In genomic region chr14:25250516-25250915, GRCh38 we compare ENCODE assay signal across 26 cellular contexts.
"Had no signal": no experiment of that assay in that cellular context is flagged by ENCODE, and none has a peak within 500 bp of the region (broad histone marks: within the 10 kb centered on the region; RNA-seq: fewer than 3 reads in every experiment).

No MANE protein-coding gene starts in this region.

- H3K4me3 Mint-ChIP-seq: dendritic cell treated with granulocyte-macrophage colony-stimulating factor and Interleukin-4, amounts not matched to agents 40 ng/mL and 50 ng/mL, for 4 days; endodermal cell; naive thymus-derived CD8-positive, alpha-beta T cell; nephron progenitor cell; stimulated activated memory B cell treated with anti-CD40 and anti-IgM and Interleukin-4, amounts not matched to agents 10 μg/mL and 1 μg/mL and 100 μg/mL, for 72 hours; stimulated activated naive CD8-positive, alpha-beta T cell treated with anti-CD3 and anti-CD28 coated beads, Interleukin-15, Interleukin-2, amounts not matched to agents 100 ng/mL and 50 ng/mL, for 24 hours had no signal

- H3K4me3 ChIP-seq: colonic mucosa, gastrocnemius medialis, lower lobe of right lung, ovary, psoas muscle, skin epidermis, spleen, thyroid gland, vagina had no signal

- H3K4me1 ChIP-seq: colonic mucosa, gastrocnemius medialis, lower lobe of right lung, psoas muscle, spleen, thyroid gland, vagina had no signal

- H3K27me3 Mint-ChIP-seq: dendritic cell treated with granulocyte-macrophage colony-stimulating factor and Interleukin-4, amounts not matched to agents 40 ng/mL and 50 ng/mL, for 4 days; stimulated activated memory B cell treated with anti-CD40 and anti-IgM and Interleukin-4, amounts not matched to agents 10 μg/mL and 1 μg/mL and 100 μg/mL, for 72 hours had no signal

- H3K27ac ChIP-seq: colonic mucosa, epithelial cell of prostate, gastrocnemius medialis, lower lobe of right lung, ovary, psoas muscle, skin epidermis, spleen, thyroid gland, vagina had no signal

- H3K9me3 Mint-ChIP-seq: dendritic cell treated with granulocyte-macrophage colony-stimulating factor and Interleukin-4, amounts not matched to agents 40 ng/mL and 50 ng/mL, for 4 days had no signal

- H3K27ac Mint-ChIP-seq: dendritic cell treated with granulocyte-macrophage colony-stimulating factor and Interleukin-4, amounts not matched to agents 40 ng/mL and 50 ng/mL, for 4 days; endodermal cell; naive thymus-derived CD8-positive, alpha-beta T cell; nephron progenitor cell; stimulated activated memory B cell treated with anti-CD40 and anti-IgM and Interleukin-4, amounts not matched to agents 10 μg/mL and 1 μg/mL and 100 μg/mL, for 72 hours; stimulated activated naive CD8-positive, alpha-beta T cell treated with anti-CD3 and anti-CD28 coated beads, Interleukin-15, Interleukin-2, amounts not matched to agents 100 ng/mL and 50 ng/mL, for 24 hours had no signal

- H3K9me3 ChIP-seq: colonic mucosa, gastrocnemius medialis, lower lobe of right lung, ovary, psoas muscle, spleen, thyroid gland, vagina had no signal

- DNase-seq: colonic mucosa; effector CD8-positive, alpha-beta T cell; endodermal cell; foreskin fibroblast; gastrocnemius medialis; head of caudate nucleus; hippocampal formation; left ventricle myocardium superior; lower lobe of right lung; naive thymus-derived CD8-positive, alpha-beta T cell; nephron progenitor cell; occipital lobe; ovary; posterior cingulate gyrus; psoas muscle; right cardiac atrium; spleen; stimulated activated CD4-positive, alpha-beta T cell treated with anti-CD3 and anti-CD28 coated beads, Interleukin-4, amount 100 ng/mL, for 4 hours; thyroid gland; trophoblast cell had no signal

- H3K36me3 Mint-ChIP-seq: naive thymus-derived CD8-positive, alpha-beta T cell; stimulated activated memory B cell treated with anti-CD40 and anti-IgM and Interleukin-4, amounts not matched to agents 10 μg/mL and 1 μg/mL and 100 μg/mL, for 72 hours had no signal

- H3K27me3 ChIP-seq: colonic mucosa, gastrocnemius medialis, ovary, spleen, thyroid gland, vagina had no signal

- H3K4me1 Mint-ChIP-seq: endodermal cell; naive thymus-derived CD8-positive, alpha-beta T cell; nephron progenitor cell; stimulated activated memory B cell treated with anti-CD40 and anti-IgM and Interleukin-4, amounts not matched to agents 10 μg/mL and 1 μg/mL and 100 μg/mL, for 72 hours had no signal

- H3K36me3 ChIP-seq: colonic mucosa, gastrocnemius medialis, lower lobe of right lung, ovary, spleen, thyroid gland, vagina had no signal
